In the genomic region with DNA sequence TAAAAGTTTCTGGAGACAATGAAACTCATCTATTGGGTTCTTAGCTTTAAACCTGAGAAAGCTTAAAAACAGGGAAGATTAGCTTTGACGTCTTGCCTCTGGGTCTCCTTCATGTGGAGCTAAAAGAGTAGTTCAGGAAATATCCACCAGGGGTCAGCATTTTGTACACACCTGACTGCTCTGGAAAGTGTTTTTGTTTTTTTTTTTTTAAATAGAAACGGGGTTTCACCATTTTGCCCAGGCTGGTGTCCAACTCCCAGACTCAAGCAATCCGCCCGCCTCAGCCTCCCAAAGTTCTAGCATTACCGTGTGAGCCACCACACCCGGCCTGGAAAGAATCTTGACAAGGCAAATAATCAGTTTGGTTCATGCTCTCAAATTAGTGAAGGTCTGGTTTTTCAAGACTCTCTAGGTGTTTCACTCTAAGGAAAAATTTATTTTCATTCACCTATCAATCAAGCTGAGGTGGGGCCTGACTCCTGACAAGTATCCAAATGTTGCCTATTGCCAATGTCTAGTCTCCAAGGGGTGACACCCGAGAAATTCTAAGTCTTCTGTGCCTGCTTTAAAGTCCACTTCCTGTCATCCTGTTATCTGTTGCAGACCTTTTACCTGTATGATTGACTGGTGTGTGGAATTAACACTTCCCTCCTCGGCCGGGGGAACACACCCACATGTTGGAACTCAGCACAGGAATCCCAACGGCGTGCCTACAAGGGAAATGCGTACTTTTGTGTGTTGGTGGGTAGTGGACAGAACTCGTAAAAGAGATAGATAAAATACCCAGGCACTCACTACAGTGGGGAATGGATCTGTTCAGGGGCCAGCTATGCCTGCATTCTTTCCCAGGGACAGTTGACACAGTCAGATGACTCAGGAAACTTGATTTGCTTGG, we compare ENCODE assay signal across 8 cellular contexts. TPM values are rescaled to one million over a fixed set of nuclear protein-coding genes. Genes with fewer than 3 reads are reported as not detected.
DNase-seq lines count a peak whose midpoint lies in the region; ATAC-seq and TF ChIP-seq lines count a peak whose summit lies in the region.

No MANE protein-coding gene starts in this region.

- no peak for TF ChIP-seq POLR2A in erythroblast (IDR thresholded peaks at IDR 0.05; ENCODE audit: low read length)

- H3K4me1 ChIP-seq in naive thymus-derived CD4-positive, alpha-beta T cell (ENCODE audit: control insufficient read depth in 2 of 2, insufficient read depth in 2 of 2, low read length in 2 of 2) = peaks cover 0 to 8% of the 10 kb centered on the region in 2 donors

- POLR2A ChIA-PET in activated CD8-positive, alpha-beta T cell treated with anti-CD3 and anti-CD28 coated beads for 36 hours (lab: Charles Lee) = interaction anchor here (0.6 to 3.9 kb wide), 5 partner anchors 18 to 58 kb away, joined by 3 to 26 read pairs (median 3); a partner anchor contains a TSS
- POLR2A ChIA-PET in naive thymus-derived CD4-positive, alpha-beta T cell (lab: Charles Lee) = interaction anchor here (0.6 to 3.7 kb wide), 11 partner anchors 18 to 231 kb away, joined by 3 to 28 read pairs (median 4); a partner anchor contains a TSS

- H3K27me3 Mint-ChIP-seq in activated CD8-positive, alpha-beta T cell treated with anti-CD3 and anti-CD28 coated beads for 36 hours = no peaks in the 10 kb centered on the region
- no peaks in the 10 kb centered on the region for H3K27me3 Mint-ChIP-seq in naive thymus-derived CD4-positive, alpha-beta T cell

- peak; percentile 63 for ATAC-seq in HG02981 (IDR thresholded peaks at IDR 0.05; ENCODE audit: unreplicated experiment)
- ATAC-seq in activated CD8-positive, alpha-beta T cell treated with anti-CD3 and anti-CD28 coated beads for 36 hours = peak; percentile 84
- ATAC-seq in naive thymus-derived CD4-positive, alpha-beta T cell = peak; percentile 89
- no peak for ATAC-seq in GM21367 (IDR thresholded peaks at IDR 0.05; ENCODE audit: unreplicated experiment)

- no peaks in the 10 kb centered on the region for H3K36me3 Mint-ChIP-seq in activated CD8-positive, alpha-beta T cell treated with anti-CD3 and anti-CD28 coated beads for 36 hours (ENCODE audit: low read depth)
- H3K36me3 Mint-ChIP-seq in naive thymus-derived CD4-positive, alpha-beta T cell = no peaks in the 10 kb centered on the region

- H3K27ac Mint-ChIP-seq in activated CD8-positive, alpha-beta T cell treated with anti-CD3 and anti-CD28 coated beads for 36 hours = peak overlapping the region; percentile 75
- H3K27ac Mint-ChIP-seq in naive thymus-derived CD4-positive, alpha-beta T cell = peak overlapping the region in 8 of 9 donors; percentile 36 to 87 (median 68)

- peaks cover 26% of the 10 kb centered on the region for H3K4me1 Mint-ChIP-seq in activated CD8-positive, alpha-beta T cell treated with anti-CD3 and anti-CD28 coated beads for 36 hours (ENCODE audit: low read depth)
- peaks cover 17 to 32% (median 23%) of the 10 kb centered on the region in 7 donors for H3K4me1 Mint-ChIP-seq in naive thymus-derived CD4-positive, alpha-beta T cell

- peak; percentile 26 to 87 (median 49) for DNase-seq in stimulated activated naive CD4-positive, alpha-beta T cell (lab: John Stamatoyannopoulos, UW)
- no peak for DNase-seq in stimulated activated naive CD4-positive, alpha-beta T cell treated with Interleukin-2 at 50 U/mL for 16 hours (lab: John Stamatoyannopoulos, UW)
- peak; percentile 70 for DNase-seq in NCI-H460 (ENCODE audit: extremely low read depth, low read depth)
- DNase-seq in activated CD8-positive, alpha-beta T cell treated with anti-CD3 and anti-CD28 coated beads for 36 hours = peak; percentile 62
- DNase-seq in erythroblast (lab: John Stamatoyannopoulos, UW) = peak; percentile 73 to 85
- peak in 7 of 9 donors; percentile 67 to 82 (median 79) for DNase-seq in naive thymus-derived CD4-positive, alpha-beta T cell

- peak overlapping the region; percentile 54 for H3K27ac ChIP-seq in naive thymus-derived CD4-positive, alpha-beta T cell (ENCODE audit: low read depth, low read length)

- peak overlapping the region; percentile 10 for H3K4me3 ChIP-seq in naive thymus-derived CD4-positive, alpha-beta T cell (ENCODE audit: low read length)

- H3K27me3 ChIP-seq in naive thymus-derived CD4-positive, alpha-beta T cell (ENCODE audit: control insufficient read depth in 2 of 2, insufficient read depth in 2 of 2, low read length in 2 of 2) = no peaks in the 10 kb centered on the region

- no peaks in the 10 kb centered on the region for H3K36me3 ChIP-seq in naive thymus-derived CD4-positive, alpha-beta T cell (ENCODE audit: control insufficient read depth in 2 of 3, insufficient read depth in 3 of 3, low read length in 3 of 3)

- CTCF ChIA-PET in activated CD8-positive, alpha-beta T cell treated with anti-CD3 and anti-CD28 coated beads for 36 hours (lab: Charles Lee) = interaction anchor here (0.6 to 11.4 kb wide), 45 partner anchors 10 to 253 kb away, joined by 3 to 212 read pairs (median 9); a partner anchor contains a TSS
- CTCF ChIA-PET in naive thymus-derived CD4-positive, alpha-beta T cell (lab: Charles Lee) = interaction anchor here (0.8 to 12.3 kb wide), 33 partner anchors 9 to 251 kb away, joined by 3 to 356 read pairs (median 4); a partner anchor contains a TSS

- no peaks in the 10 kb centered on the region for H3K9me3 Mint-ChIP-seq in activated CD8-positive, alpha-beta T cell treated with anti-CD3 and anti-CD28 coated beads for 36 hours
- H3K9me3 Mint-ChIP-seq in naive thymus-derived CD4-positive, alpha-beta T cell = peaks cover 0 to 1% (median 0%) of the 10 kb centered on the region in 11 donors

- H3K4me3 Mint-ChIP-seq in activated CD8-positive, alpha-beta T cell treated with anti-CD3 and anti-CD28 coated beads for 36 hours = peak overlapping the region; percentile 20
- H3K4me3 Mint-ChIP-seq in naive thymus-derived CD4-positive, alpha-beta T cell = peak overlapping the region; percentile 37 to 81 (median 64)

- TF ChIP-seq CTCF in activated CD8-positive, alpha-beta T cell treated with anti-CD3 and anti-CD28 coated beads for 36 hours (IDR thresholded peaks at IDR 0.05) = peak; percentile 86

- no peaks in the 10 kb centered on the region for H3K9me3 ChIP-seq in naive thymus-derived CD4-positive, alpha-beta T cell (ENCODE audit: control insufficient read depth in 2 of 3, low read length in 3 of 3)

- intact Hi-C loops in activated CD8-positive, alpha-beta T cell treated with anti-CD3 and anti-CD28 coated beads for 36 hours (cut with micrococcal nuclease) = loop anchor here (5.0 kb wide), 1 partner anchor 44 kb away; no protein-coding TSS in a partner anchor
- intact Hi-C loops in naive thymus-derived CD4-positive, alpha-beta T cell (cut with micrococcal nuclease) = loop anchor here (1.0 to 5.0 kb wide), 11 partner anchors 18 to 254 kb away; a partner anchor contains a TSS

RNA-seq across cellular contexts. Expression of a gene that starts 11.3 kb away (rescaled TPM):
- not detected in 2 replicates for total RNA-seq in NCI-H460 (2014; rRNA removed; shearing (Covaris generic))
- not detected in 2 replicates for polyA plus RNA-seq in NCI-H460 (2014; cell fraction: nucleus; rRNA removed)
- total RNA-seq in activated CD8-positive, alpha-beta T cell treated with anti-CD3 and anti-CD28 coated beads for 36 hours = under 1 TPM; 0.50 to 0.85 TPM
- 10 to 100 TPM in 1 of 5 experiments, 1 to 10 TPM in 4; 1.7 to 14.3 (median 2.3) TPM for total RNA-seq in naive thymus-derived CD4-positive, alpha-beta T cell
- not detected for polyA plus RNA-seq in naive thymus-derived CD4-positive, alpha-beta T cell

RNA-seq across cellular contexts. Expression of a gene that starts 35.1 kb away (rescaled TPM):
- 0.64 and 0.89 TPM in 2 replicates for total RNA-seq in NCI-H460 (2014; rRNA removed; shearing (Covaris generic))
- polyA plus RNA-seq in NCI-H460 (2014; cell fraction: nucleus; rRNA removed) = 0.13 and 1.0 TPM in 2 replicates
- 100 to 1,000 TPM; 247 to 251 TPM for total RNA-seq in activated CD8-positive, alpha-beta T cell treated with anti-CD3 and anti-CD28 coated beads for 36 hours
- 100 to 1,000 TPM in 4 of 5 experiments, 10 to 100 TPM in 1; 96.4 to 399 (median 167) TPM for total RNA-seq in naive thymus-derived CD4-positive, alpha-beta T cell
- polyA plus RNA-seq in naive thymus-derived CD4-positive, alpha-beta T cell = 10 to 100 TPM; 28.0 to 50.4 TPM

Comparison
In these comparisons a context has a peak if more than half of its experiments do, and no peak if none do; other contexts are left out.
1. RNA of a gene that starts 35.1 kb away (total RNA-seq): 247 to 251 TPM in activated CD8-positive, alpha-beta T cell treated with anti-CD3 and anti-CD28 coated beads for 36 hours and 96.4 to 399 TPM in naive thymus-derived CD4-positive, alpha-beta T cell; 0.64 to 0.89 TPM in NCI-H460; every median in the first group is over 10 times any median in the second.